In the genomic region with DNA sequence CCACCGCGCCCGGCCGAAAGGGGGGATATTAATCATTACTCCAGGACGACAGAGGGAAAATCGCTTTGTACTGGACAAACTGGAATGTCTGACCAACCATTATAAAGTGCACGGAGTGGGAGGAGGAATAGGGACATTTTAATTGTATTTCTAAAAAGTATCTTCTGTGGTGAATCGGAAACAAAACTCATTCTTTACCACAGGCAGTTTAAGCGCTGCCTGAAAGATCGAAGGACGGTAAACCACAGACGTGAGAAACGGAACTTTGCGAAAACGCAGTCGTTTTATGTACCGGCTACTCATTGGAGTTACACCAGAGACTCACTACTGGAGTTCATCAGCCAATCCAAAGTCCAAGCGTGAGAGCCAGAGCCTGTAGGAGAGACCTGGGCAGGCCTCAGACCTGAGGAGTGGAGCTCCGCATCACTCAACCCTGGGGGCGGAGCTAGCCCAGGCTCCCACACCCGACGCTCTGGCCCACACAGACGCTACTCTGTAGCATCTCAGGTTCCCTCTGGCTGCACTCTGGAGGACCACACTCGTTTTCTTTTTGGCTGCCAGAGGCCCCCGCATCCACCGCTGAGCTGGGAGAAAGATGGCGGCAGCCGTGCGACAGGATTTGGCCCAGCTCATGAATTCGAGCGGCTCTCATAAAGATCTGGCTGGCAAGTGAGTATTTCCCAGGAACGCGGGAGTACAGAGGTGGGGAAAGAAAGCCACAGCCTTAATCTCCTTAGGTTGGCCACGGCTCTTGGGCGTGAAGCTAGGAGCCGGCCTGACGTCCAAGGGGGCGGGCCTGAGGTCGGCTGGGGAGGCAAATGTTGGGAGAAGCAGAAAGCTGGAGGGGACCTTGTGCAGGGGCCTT, we compare ENCODE assay signal across 1 cellular context.
TF ChIP-seq lines count a peak whose summit lies in the region.

Gene COPS4 (plus strand): TSS at position 554 of the 865 bp plus-strand sequence. CDS start 42 bp downstream, at position 596.

TF ChIP-seq in HepG2, 621 proteins besides CTCF, POLR2A, EP300 and RAD21 (continued from another document and continues in another):
- TF ChIP-seq, protein P1, sequence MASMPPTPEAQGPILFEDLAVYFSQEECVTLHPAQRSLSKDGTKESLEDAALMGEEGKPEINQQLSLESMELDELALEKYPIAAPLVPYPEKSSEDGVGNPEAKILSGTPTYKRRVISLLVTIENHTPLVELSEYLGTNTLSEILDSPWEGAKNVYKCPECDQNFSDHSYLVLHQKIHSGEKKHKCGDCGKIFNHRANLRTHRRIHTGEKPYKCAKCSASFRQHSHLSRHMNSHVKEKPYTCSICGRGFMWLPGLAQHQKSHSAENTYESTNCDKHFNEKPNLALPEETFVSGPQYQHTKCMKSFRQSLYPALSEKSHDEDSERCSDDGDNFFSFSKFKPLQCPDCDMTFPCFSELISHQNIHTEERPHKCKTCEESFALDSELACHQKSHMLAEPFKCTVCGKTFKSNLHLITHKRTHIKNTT (CRISPR knock-in tag; IDR thresholded peaks at IDR 0.05), result no peak
- TF ChIP-seq ZNF616 (CRISPR knock-in tag; IDR thresholded peaks at IDR 0.05; ENCODE audit: low read depth) (0 out of 2 replicates have a peak, but pooled peaks have one; percentile 55), ZNF101 (CRISPR knock-in tag; IDR thresholded peaks at IDR 0.05; ENCODE audit: borderline replicate concordance, low read depth) (peak; percentile 65; the same call in 1 of the 2 replicates), ZNF510 (CRISPR knock-in tag; IDR thresholded peaks at IDR 0.05; ENCODE audit: low read depth) (peak; percentile 90), CERS6 (CRISPR knock-in tag; IDR thresholded peaks at IDR 0.05) (no peak), FOXA1 (IDR thresholded peaks at IDR 0.05) (no peak), FOXA1 (CRISPR knock-in tag; IDR thresholded peaks at IDR 0.05) (0 out of 2 replicates have a peak, but pooled peaks have one; percentile 19), PRMT3 (CRISPR knock-in tag; IDR thresholded peaks at IDR 0.05; ENCODE audit: borderline replicate concordance, low read depth) (no peak), DNMT3B (CRISPR knock-in tag; conservative IDR thresholded peaks at IDR 0.05) (no peak), ELK4 (CRISPR knock-in tag; IDR thresholded peaks at IDR 0.05; ENCODE audit: borderline replicate concordance) (no peak), KLF16 (CRISPR knock-in tag; IDR thresholded peaks at IDR 0.05) (peak in 1 of 2 experiments; percentile 92; a peak in 2 of 4 replicates), JARID2 (CRISPR knock-in tag; IDR thresholded peaks at IDR 0.05; ENCODE audit: insufficient replicate concordance) (peak; percentile 59), ZNF430 (CRISPR knock-in tag; IDR thresholded peaks at IDR 0.05) (no peak; the same call in 1 of the 2 replicates), MTA1 (CRISPR knock-in tag; IDR thresholded peaks at IDR 0.05; ENCODE audit: borderline replicate concordance) (peak; percentile 82), ZBTB14 (CRISPR knock-in tag; IDR thresholded peaks at IDR 0.05) (no peak), EHMT2 (IDR thresholded peaks at IDR 0.05; ENCODE audit: borderline replicate concordance, low read depth, low read length) (peak; percentile 74; the same call in 1 of the 2 replicates), MLXIP (CRISPR knock-in tag; IDR thresholded peaks at IDR 0.05; ENCODE audit: borderline replicate concordance) (no peak), ZNF788 (CRISPR knock-in tag; IDR thresholded peaks at IDR 0.05; ENCODE audit: borderline replicate concordance) (peak; percentile 88; the same call in 1 of the 2 replicates), NR2C2 (CRISPR knock-in tag; IDR thresholded peaks at IDR 0.05; ENCODE audit: borderline replicate concordance) (peak; percentile 87), SOX6 (IDR thresholded peaks at IDR 0.05) (no peak), SOX6 (CRISPR knock-in tag; IDR thresholded peaks at IDR 0.05) (peak; percentile 87), KDM4B (CRISPR knock-in tag; IDR thresholded peaks at IDR 0.05) (peak; percentile 88), NFE2L1 (CRISPR knock-in tag; IDR thresholded peaks at IDR 0.05; ENCODE audit: borderline replicate concordance) (no peak), ZNF598 (CRISPR knock-in tag; IDR thresholded peaks at IDR 0.05; ENCODE audit: borderline replicate concordance) (peak; percentile 89), E2F5 (CRISPR knock-in tag; conservative IDR thresholded peaks at IDR 0.05) (no peak), ZNF576 (CRISPR knock-in tag; IDR thresholded peaks at IDR 0.05) (no peak), ZNF234 (CRISPR knock-in tag; conservative IDR thresholded peaks at IDR 0.05) (no peak; the same call in 1 of the 2 replicates), ZNF556 (CRISPR knock-in tag; IDR thresholded peaks at IDR 0.05; ENCODE audit: borderline replicate concordance) (peak; percentile 95; the same call in 1 of the 2 replicates), HNRNPK (IDR thresholded peaks at IDR 0.05; ENCODE audit: low read depth, low read length, poor library complexity, severe bottlenecking) (no peak), PAX8 (CRISPR knock-in tag; IDR thresholded peaks at IDR 0.05; ENCODE audit: borderline replicate concordance) (0 out of 2 replicates have a peak, but pooled peaks have one; percentile 66), HDAC6 (IDR thresholded peaks at IDR 0.05; ENCODE audit: low read depth, low read length) (no peak), KMT2A (CRISPR knock-in tag; IDR thresholded peaks at IDR 0.05) (peak; percentile 91), KAT7 (CRISPR knock-in tag; IDR thresholded peaks at IDR 0.05; ENCODE audit: borderline replicate concordance) (peak; percentile 81), ZNF7 (CRISPR knock-in tag; IDR thresholded peaks at IDR 0.05) (no peak), SMARCE1 (IDR thresholded peaks at IDR 0.05; ENCODE audit: borderline replicate concordance) (no peak), TEF (CRISPR knock-in tag; IDR thresholded peaks at IDR 0.05) (no peak), ZNF326 (CRISPR knock-in tag; IDR thresholded peaks at IDR 0.05; ENCODE audit: borderline replicate concordance) (no peak)
- TF ChIP-seq, protein P2, sequence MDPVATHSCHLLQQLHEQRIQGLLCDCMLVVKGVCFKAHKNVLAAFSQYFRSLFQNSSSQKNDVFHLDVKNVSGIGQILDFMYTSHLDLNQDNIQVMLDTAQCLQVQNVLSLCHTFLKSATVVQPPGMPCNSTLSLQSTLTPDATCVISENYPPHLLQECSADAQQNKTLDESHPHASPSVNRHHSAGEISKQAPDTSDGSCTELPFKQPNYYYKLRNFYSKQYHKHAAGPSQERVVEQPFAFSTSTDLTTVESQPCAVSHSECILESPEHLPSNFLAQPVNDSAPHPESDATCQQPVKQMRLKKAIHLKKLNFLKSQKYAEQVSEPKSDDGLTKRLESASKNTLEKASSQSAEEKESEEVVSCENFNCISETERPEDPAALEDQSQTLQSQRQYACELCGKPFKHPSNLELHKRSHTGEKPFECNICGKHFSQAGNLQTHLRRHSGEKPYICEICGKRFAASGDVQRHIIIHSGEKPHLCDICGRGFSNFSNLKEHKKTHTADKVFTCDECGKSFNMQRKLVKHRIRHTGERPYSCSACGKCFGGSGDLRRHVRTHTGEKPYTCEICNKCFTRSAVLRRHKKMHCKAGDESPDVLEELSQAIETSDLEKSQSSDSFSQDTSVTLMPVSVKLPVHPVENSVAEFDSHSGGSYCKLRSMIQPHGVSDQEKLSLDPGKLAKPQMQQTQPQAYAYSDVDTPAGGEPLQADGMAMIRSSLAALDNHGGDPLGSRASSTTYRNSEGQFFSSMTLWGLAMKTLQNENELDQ (CRISPR knock-in tag; IDR thresholded peaks at IDR 0.05; ENCODE audit: borderline replicate concordance), result no peak
- TF ChIP-seq, protein P3, sequence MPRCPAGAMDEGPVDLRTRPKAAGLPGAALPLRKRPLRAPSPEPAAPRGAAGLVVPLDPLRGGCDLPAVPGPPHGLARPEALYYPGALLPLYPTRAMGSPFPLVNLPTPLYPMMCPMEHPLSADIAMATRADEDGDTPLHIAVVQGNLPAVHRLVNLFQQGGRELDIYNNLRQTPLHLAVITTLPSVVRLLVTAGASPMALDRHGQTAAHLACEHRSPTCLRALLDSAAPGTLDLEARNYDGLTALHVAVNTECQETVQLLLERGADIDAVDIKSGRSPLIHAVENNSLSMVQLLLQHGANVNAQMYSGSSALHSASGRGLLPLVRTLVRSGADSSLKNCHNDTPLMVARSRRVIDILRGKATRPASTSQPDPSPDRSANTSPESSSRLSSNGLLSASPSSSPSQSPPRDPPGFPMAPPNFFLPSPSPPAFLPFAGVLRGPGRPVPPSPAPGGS (CRISPR knock-in tag; IDR thresholded peaks at IDR 0.05), result peak; percentile 82; the same call in 1 of the 2 replicates
- TF ChIP-seq, protein P4, sequence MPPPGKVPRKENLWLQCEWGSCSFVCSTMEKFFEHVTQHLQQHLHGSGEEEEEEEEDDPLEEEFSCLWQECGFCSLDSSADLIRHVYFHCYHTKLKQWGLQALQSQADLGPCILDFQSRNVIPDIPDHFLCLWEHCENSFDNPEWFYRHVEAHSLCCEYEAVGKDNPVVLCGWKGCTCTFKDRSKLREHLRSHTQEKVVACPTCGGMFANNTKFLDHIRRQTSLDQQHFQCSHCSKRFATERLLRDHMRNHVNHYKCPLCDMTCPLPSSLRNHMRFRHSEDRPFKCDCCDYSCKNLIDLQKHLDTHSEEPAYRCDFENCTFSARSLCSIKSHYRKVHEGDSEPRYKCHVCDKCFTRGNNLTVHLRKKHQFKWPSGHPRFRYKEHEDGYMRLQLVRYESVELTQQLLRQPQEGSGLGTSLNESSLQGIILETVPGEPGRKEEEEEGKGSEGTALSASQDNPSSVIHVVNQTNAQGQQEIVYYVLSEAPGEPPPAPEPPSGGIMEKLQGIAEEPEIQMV (CRISPR knock-in tag; IDR thresholded peaks at IDR 0.05; ENCODE audit: low read depth), result peak; percentile 77; the same call in 1 of the 2 replicates
- TF ChIP-seq, protein P5, sequence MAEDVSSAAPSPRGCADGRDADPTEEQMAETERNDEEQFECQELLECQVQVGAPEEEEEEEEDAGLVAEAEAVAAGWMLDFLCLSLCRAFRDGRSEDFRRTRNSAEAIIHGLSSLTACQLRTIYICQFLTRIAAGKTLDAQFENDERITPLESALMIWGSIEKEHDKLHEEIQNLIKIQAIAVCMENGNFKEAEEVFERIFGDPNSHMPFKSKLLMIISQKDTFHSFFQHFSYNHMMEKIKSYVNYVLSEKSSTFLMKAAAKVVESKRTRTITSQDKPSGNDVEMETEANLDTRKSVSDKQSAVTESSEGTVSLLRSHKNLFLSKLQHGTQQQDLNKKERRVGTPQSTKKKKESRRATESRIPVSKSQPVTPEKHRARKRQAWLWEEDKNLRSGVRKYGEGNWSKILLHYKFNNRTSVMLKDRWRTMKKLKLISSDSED (CRISPR knock-in tag; IDR thresholded peaks at IDR 0.05), result no peak
